8 cellular contexts compared by ENCODE assay signal in genomic region chr18:77106331-77106730, GRCh38. TPM values are rescaled to one million over a fixed set of nuclear protein-coding genes. Genes with fewer than 3 reads are reported as not detected.
A peak's percentile ranks its signal among the peaks of the same experiment; 100 is the strongest.
DNase-seq lines count a peak whose midpoint lies in the region; ATAC-seq and TF ChIP-seq lines count a peak whose summit lies in the region.

No MANE protein-coding gene starts in this region.

- peak overlapping the region; percentile 90 for H3K27ac Mint-ChIP-seq in activated CD4-positive, alpha-beta T cell treated with anti-CD3 and anti-CD28 coated beads, Interleukin-2, amount 10 ng/mL, durations not matched to agents 24 days and 14 days
- H3K27ac Mint-ChIP-seq in chondrocyte (ENCODE audit: unreplicated experiment) = peak overlapping the region; percentile 4

- H3K36me3 Mint-ChIP-seq in activated CD4-positive, alpha-beta T cell treated with anti-CD3 and anti-CD28 coated beads, Interleukin-2, amount 10 ng/mL, durations not matched to agents 24 days and 14 days (ENCODE audit: low read depth) = peaks cover 58% of the 10 kb centered on the region
- H3K36me3 Mint-ChIP-seq in chondrocyte (ENCODE audit: low read depth) = no peaks in the 10 kb centered on the region

- peak; percentile 17 for ATAC-seq in HG02852 (IDR thresholded peaks at IDR 0.05; ENCODE audit: unreplicated experiment)
- ATAC-seq in GM21515 (IDR thresholded peaks at IDR 0.05; ENCODE audit: unreplicated experiment) = no peak
- no peak for ATAC-seq in GM21619 (IDR thresholded peaks at IDR 0.05; ENCODE audit: unreplicated experiment)

- H3K9me3 Mint-ChIP-seq in activated CD4-positive, alpha-beta T cell treated with anti-CD3 and anti-CD28 coated beads, Interleukin-2, amount 10 ng/mL, durations not matched to agents 24 days and 14 days = peaks cover 5% of the 10 kb centered on the region
- H3K9me3 Mint-ChIP-seq in chondrocyte (ENCODE audit: low read depth) = no peaks in the 10 kb centered on the region

- intact Hi-C loops in activated CD4-positive, alpha-beta T cell treated with anti-CD3 and anti-CD28 coated beads, Interleukin-2, amount 10 ng/mL, durations not matched to agents 24 days and 14 days (cut with micrococcal nuclease) = loop anchor here (5.0 kb wide), 1 partner anchor 36 kb away; no protein-coding TSS in a partner anchor

- peaks cover 81% of the 10 kb centered on the region for H3K4me1 Mint-ChIP-seq in activated CD4-positive, alpha-beta T cell treated with anti-CD3 and anti-CD28 coated beads, Interleukin-2, amount 10 ng/mL, durations not matched to agents 24 days and 14 days
- peaks cover 93% of the 10 kb centered on the region for H3K4me1 Mint-ChIP-seq in chondrocyte (ENCODE audit: low read depth)

- peak overlapping the region; percentile 62 for H3K4me3 Mint-ChIP-seq in activated CD4-positive, alpha-beta T cell treated with anti-CD3 and anti-CD28 coated beads, Interleukin-2, amount 10 ng/mL, durations not matched to agents 24 days and 14 days
- H3K4me3 Mint-ChIP-seq in chondrocyte (ENCODE audit: unreplicated experiment) = no peak overlapping the region

- no peaks in the 10 kb centered on the region for H3K27me3 Mint-ChIP-seq in activated CD4-positive, alpha-beta T cell treated with anti-CD3 and anti-CD28 coated beads, Interleukin-2, amount 10 ng/mL, durations not matched to agents 24 days and 14 days
- H3K27me3 Mint-ChIP-seq in chondrocyte (ENCODE audit: low read depth) = no peaks in the 10 kb centered on the region

- peak; percentile 90 for DNase-seq in activated CD4-positive, alpha-beta T cell treated with anti-CD3 and anti-CD28 coated beads, Interleukin-2, amount 10 ng/mL, durations not matched to agents 24 days and 14 days
- no peak for DNase-seq in chondrocyte (ENCODE audit: low spot score)
- DNase-seq in stimulated activated CD4-positive, alpha-beta T cell treated with anti-CD3 and anti-CD28 coated beads, TNF-alpha, amount 100 ng/mL, for 4 hours (ENCODE audit: low read depth in 3 of 3) = peak in 2 of 3 experiments; percentile 62 to 65
- no peak for DNase-seq in NCI-H510A treated with DMSO at 0.1 percent for 48 hours (lab: John Stamatoyannopoulos, UW)
- DNase-seq in NK-92 treated with Interleukin-12 subunit alpha and Interleukin-12 subunit beta, amount 100 ng/mL, for 24 hours (lab: John Stamatoyannopoulos, UW) = no peak

- TF ChIP-seq CTCF in chondrocyte (IDR thresholded peaks at IDR 0.05) = no peak

RNA-seq across cellular contexts. Expression of gene MBP, which starts 26.3 kb away (rescaled TPM):
- total RNA-seq in activated CD4-positive, alpha-beta T cell treated with anti-CD3 and anti-CD28 coated beads, Interleukin-2, amount 10 ng/mL, durations not matched to agents 24 days and 14 days = 60.2 and 63.1 TPM in 2 replicates
- 8.3 to 15.9 TPM (median 14.0 TPM) in 3 replicates for total RNA-seq in chondrocyte

Comparison
In these comparisons a context has a peak if more than half of its experiments do, and no peak if none do; other contexts are left out.
1. DNase-seq: peak in activated CD4-positive, alpha-beta T cell treated with anti-CD3 and anti-CD28 coated beads, Interleukin-2, amount 10 ng/mL, durations not matched to agents 24 days and 14 days (single experiment) and stimulated activated CD4-positive, alpha-beta T cell treated with anti-CD3 and anti-CD28 coated beads, TNF-alpha, amount 100 ng/mL, for 4 hours (2 of 3); none in chondrocyte (single experiment), NCI-H510A treated with DMSO at 0.1 percent for 48 hours (single experiment) and NK-92 treated with Interleukin-12 subunit alpha and Interleukin-12 subunit beta, amount 100 ng/mL, for 24 hours (single experiment).